Comparison of ENCODE assay signal across 8 cellular contexts in genomic region chr12:131710464-131711457, GRCh38. TPM values are rescaled to one million over a fixed set of nuclear protein-coding genes. Genes with fewer than 3 reads are reported as not detected.
A peak's percentile ranks its signal among the peaks of the same experiment; 100 is the strongest.
DNase-seq lines count a peak whose midpoint lies in the region; TF ChIP-seq lines count a peak whose summit lies in the region.

TSS of gene SFSWAP (plus strand) at chr12:131711090. CDS start at chr12:131711230, 140 bp downstream.

- TSS peak; percentile 85 for BruUV-seq in Calu3 (replicated peaks; lab: Mats Ljungman, UMichigan)

- H3K4me1 ChIP-seq in esophagus (ENCODE audit: control insufficient read depth in 2 of 2, insufficient read depth in 2 of 2, low read length in 1 of 2) (peaks cover 6% of the 10 kb centered on the region in 2 donors), muscle layer of duodenum (ENCODE audit: control insufficient read depth in 1 of 2, insufficient read depth in 2 of 2, low read length in 2 of 2) (peaks cover 5 to 27% of the 10 kb centered on the region in 2 donors)

- peaks cover 25% of the 10 kb centered on the region for H3K27me3 Mint-ChIP-seq in Calu3 (ENCODE audit: unreplicated experiment)

- peak; percentile 13 for TF ChIP-seq CTCF in Calu3 (IDR thresholded peaks at IDR 0.05; ENCODE audit: unreplicated experiment)
- TF ChIP-seq CTCF in GM20000 (IDR thresholded peaks at IDR 0.05; ENCODE audit: extremely low read depth, missing control alignments) = no peak

- H3K27ac ChIP-seq in esophagus (ENCODE audit: low read depth in 2 of 2, low read length in 1 of 2) (peak within 1 kb of the TSS; percentile 80 to 92), muscle layer of duodenum (ENCODE audit: low read length) (peak within 1 kb of the TSS; percentile 95)

- peaks cover 11% of the 10 kb centered on the region for H3K9me3 Mint-ChIP-seq in Calu3 (ENCODE audit: low read depth, unreplicated experiment)

- DNase-seq in Calu3 = peak; percentile 90
- peak; percentile 93 for DNase-seq in GM20000 (ENCODE audit: low spot score)
- peak; percentile 74 for DNase-seq in HT-29 (ENCODE audit: low spot score)
- peak; percentile 20 for DNase-seq in OCI-M2 (lab: John Stamatoyannopoulos, UW; ENCODE audit: unreplicated experiment)
- DNase-seq in activated T-cell treated with anti-CD3 and anti-CD28 coated beads, Interleukin-2, amount 50 U/mL, for 1 hour = peak; percentile 80
- DNase-seq in stimulated activated CD8-positive, alpha-beta memory T cell treated with anti-CD3 and anti-CD28 coated beads, Interleukin-7, amount 100 ng/mL, for 24 hours (ENCODE audit: low read depth) = peak; percentile 53

- H3K4me3 Mint-ChIP-seq in Calu3 (ENCODE audit: low read depth, unreplicated experiment) = peak within 1 kb of the TSS; percentile 100

- CTCF ChIA-PET in Calu3 (lab: Charles Lee) = no interaction called here

- H3K4me1 Mint-ChIP-seq in Calu3 (ENCODE audit: low read depth, unreplicated experiment) = peaks cover 19% of the 10 kb centered on the region

- peak within 1 kb of the TSS; percentile 100 for H3K27ac Mint-ChIP-seq in Calu3 (ENCODE audit: unreplicated experiment)

- peaks cover 56% of the 10 kb centered on the region for H3K36me3 Mint-ChIP-seq in Calu3 (ENCODE audit: insufficient read depth, unreplicated experiment)

- 1% methylated on average over 90 of the region's 90 CpGs for WGBS in esophagus, 2 donors

- intact Hi-C loops in Calu3 (cut with micrococcal nuclease; ENCODE audit: unreplicated experiment) = no loop called here

- H3K9me3 ChIP-seq in esophagus (ENCODE audit: control insufficient read depth in 2 of 2, insufficient read depth in 1 of 2, low read depth in 1 of 2, low read length in 1 of 2) (no peaks in the 10 kb centered on the region), muscle layer of duodenum (ENCODE audit: control insufficient read depth in 1 of 2, low read length in 2 of 2) (no peaks in the 10 kb centered on the region)

- H3K4me3 ChIP-seq in esophagus (ENCODE audit: low read depth in 1 of 2, low read length in 2 of 2) (peak within 1 kb of the TSS; percentile 92 to 97), muscle layer of duodenum (ENCODE audit: low read depth in 1 of 2, low read length in 2 of 2) (peak within 1 kb of the TSS; percentile 97)

- no peaks in the 10 kb centered on the region for H3K27me3 ChIP-seq in esophagus (ENCODE audit: control insufficient read depth in 1 of 2, insufficient read depth in 2 of 2, low read length in 2 of 2)
- H3K27me3 ChIP-seq in muscle layer of duodenum (ENCODE audit: low read depth, low read length) = no peaks in the 10 kb centered on the region

- H3K36me3 ChIP-seq in esophagus (ENCODE audit: control insufficient read depth in 2 of 2, insufficient read depth in 2 of 2, low read length in 1 of 2) = peaks cover 3 to 7% of the 10 kb centered on the region in 2 donors
- peaks cover 15 to 20% of the 10 kb centered on the region in 2 donors for H3K36me3 ChIP-seq in muscle layer of duodenum (ENCODE audit: control insufficient read depth in 1 of 2, insufficient read depth in 2 of 2, low read length in 2 of 2)

RNA-seq across cellular contexts. Expression of gene SFSWAP, which starts in this region (rescaled TPM):
- total RNA-seq in Calu3 (2022) = 68.4 and 74.2 TPM in 2 replicates
- 37.4 TPM in 2 replicates for total RNA-seq in HT-29 (2014; rRNA removed; shearing (Covaris generic))
- polyA plus RNA-seq in esophagus = 10 to 100 TPM; 20.8 to 27.9 TPM

Comparison
In these comparisons a context has a peak if more than half of its experiments do, and no peak if none do; other contexts are left out.
1. Peak in every context shown above with its lines: DNase-seq, H3K4me3 ChIP-seq and H3K27ac ChIP-seq.
2. DNase-seq: peak in every context shown above with its lines; median percentile 93 in GM20000; 90 in Calu3; 80 in activated T-cell treated with anti-CD3 and anti-CD28 coated beads, Interleukin-2, amount 50 U/mL, for 1 hour; 74 in HT-29; 53 in stimulated activated CD8-positive, alpha-beta memory T cell treated with anti-CD3 and anti-CD28 coated beads, Interleukin-7, amount 100 ng/mL, for 24 hours; 20 in OCI-M2.